In the genomic region with DNA sequence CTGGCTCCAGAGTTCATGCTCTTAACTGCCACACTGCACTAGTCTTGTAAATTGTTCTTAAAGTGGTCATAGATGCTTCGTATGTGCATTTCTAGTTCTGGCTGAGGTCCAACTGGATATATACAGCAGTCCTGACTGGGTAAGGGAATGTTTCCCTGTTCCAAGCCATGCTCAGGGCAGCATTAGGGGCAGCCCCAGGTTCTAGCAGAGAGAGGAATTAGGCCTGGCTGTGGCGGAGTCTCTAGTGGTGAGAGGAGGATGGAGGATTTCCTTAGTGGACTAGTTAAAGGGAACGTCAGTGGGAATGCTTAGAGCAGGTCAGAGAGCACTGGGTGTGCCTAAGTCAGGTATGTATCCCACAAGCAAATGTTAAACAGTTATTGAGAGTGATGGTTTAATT, we compare ENCODE assay signal across 22 cellular contexts. TPM values are rescaled to one million over a fixed set of nuclear protein-coding genes. Genes with fewer than 3 reads are reported as not detected.
DNase-seq lines count a peak whose midpoint lies in the region; ATAC-seq, FAIRE-seq and TF ChIP-seq lines count a peak whose summit lies in the region.
"Had no signal": no experiment of that assay in that cellular context is flagged by ENCODE, and none has a peak within 500 bp of the region (broad histone marks: within the 10 kb centered on the region; RNA-seq: fewer than 3 reads in every experiment).

No MANE protein-coding gene starts in this region.

- H3K14ac ChIP-seq in IMR-90 (replicated peaks; ENCODE audit: low read depth, low read length) = 0 out of 2 replicates have a peak overlapping the region, but pooled peaks have one; percentile 12

- ATAC-seq in IMR-90 (ENCODE audit: low read depth) (0 out of 2 replicates have a peak, but pooled peaks have one; percentile 10), GM19467 (IDR thresholded peaks at IDR 0.05; ENCODE audit: unreplicated experiment) (no peak)
- ATAC-seq: natural killer cell, T-helper 17 cell had no signal

- POLR2A ChIA-PET in IMR-90 (lab: Charles Lee; ENCODE audit: unreplicated experiment) = no interaction called here

- DNase-seq in H54 (ENCODE audit: insufficient read length, low spot score) = no peak
- DNase-seq in IMR-90 = peak; percentile 46
- DNase-seq in cardiac fibroblast (ENCODE audit: low read depth in 2 of 2) = peak; percentile 15 to 25
- DNase-seq in activated CD8-positive, alpha-beta memory T cell treated with anti-CD3 and anti-CD28 coated beads for 24 hours = no peak
- DNase-seq in activated CD8-positive, alpha-beta memory T cell treated with anti-CD3 and anti-CD28 coated beads, Interleukin-2, amount 50 U/mL, for 4 hours = no peak
- DNase-seq in tibial nerve (ENCODE audit: low spot score in 2 of 2) = no peak
- DNase-seq: activated B cell treated with CpG ODN at 0.5 μM for 24 hours; effector CD4-positive, alpha-beta T cell; esophagus squamous epithelium; GDM1; natural killer cell; NCI-H1694; NCI-H446 treated with DMSO at 0.1 percent for 48 hours; psoas muscle; Right ventricle myocardium superior; T-helper 17 cell had no signal

- no peak overlapping the region for H2AK5ac ChIP-seq in IMR-90 (ENCODE audit: low read depth, low read length)

- TF ChIP-seq RAD21 in IMR-90 (IDR thresholded peaks at IDR 0.05; ENCODE audit: low read length) = no peak

- 80% methylated on average over 1 of the region's 3 CpGs; no CpG with 5 or more reads in 1 of the 2 experiments for WGBS in IMR-90 (ENCODE audit: extremely low coverage in 2 of 2, insufficient read length in 1 of 2), 2 experiments
- 63 to 73% methylated on average over 3 of the region's 3 CpGs for whole genome bisulfite sequencing in tibial nerve, 2 donors

- peaks cover 39% of the 10 kb centered on the region; the same call in 1 of the 2 replicates for H4K20me1 ChIP-seq in IMR-90 (ENCODE audit: insufficient read depth, low read length)

- H2BK5ac ChIP-seq in IMR-90 (ENCODE audit: low read depth, low read length, poor library complexity, severe bottlenecking) = no peak overlapping the region

- H3K36me3 ChIP-seq in IMR-90 (ENCODE audit: control insufficient read depth, insufficient read depth, low read length) (no peaks in the 10 kb centered on the region), tibial nerve (no peaks in the 10 kb centered on the region)
- H3K36me3 ChIP-seq: esophagus squamous epithelium had no signal

- H3K4me1 ChIP-seq in IMR-90 (ENCODE audit: control insufficient read depth, insufficient read depth, low read length) = peaks cover 10% of the 10 kb centered on the region
- H3K4me1 ChIP-seq in tibial nerve = peaks cover 0 to 52% (median 10%) of the 10 kb centered on the region in 4 donors

- dilution Hi-C loops in IMR-90 (cut with HindIII; ENCODE audit: low sequenced_read_pairs, unreplicated experiment) = no loop called here

- peaks cover 3% of the 10 kb centered on the region for H3K36me3 Mint-ChIP-seq in nephron (ENCODE audit: low read depth)
- H3K36me3 Mint-ChIP-seq: natural killer cell had no signal

- H3K9me3 ChIP-seq in IMR-90 (ENCODE audit: control insufficient read depth, insufficient read depth, low read length) = no peaks in the 10 kb centered on the region
- no peaks in the 10 kb centered on the region for H3K9me3 ChIP-seq in tibial nerve
- H3K9me3 ChIP-seq: esophagus squamous epithelium, psoas muscle had no signal

- H3K18ac ChIP-seq in IMR-90 (ENCODE audit: low read depth, low read length) = no peak overlapping the region; the same call in 1 of the 2 replicates

- TF ChIP-seq CTCF in IMR-90 (conservative IDR thresholded peaks at IDR 0.05; ENCODE audit: low read depth, low read length) (no peak), cardiac fibroblast (IDR thresholded peaks at IDR 0.05; ENCODE audit: low read depth, low read length) (no peak), nephron (IDR thresholded peaks at IDR 0.05; ENCODE audit: unreplicated experiment in 3 of 3) (no peak), tibial nerve (IDR thresholded peaks at IDR 0.05) (no peak)

- no peak overlapping the region for H4K91ac ChIP-seq in IMR-90 (ENCODE audit: insufficient read depth, low read depth, low read length)

- no peak for TF ChIP-seq EP300 in tibial nerve (IDR thresholded peaks at IDR 0.05)

- H3K4me3 ChIP-seq in IMR-90 (ENCODE audit: insufficient read depth, low read depth, low read length) (no peak overlapping the region), cardiac fibroblast (replicated peaks in 1 of 2; ENCODE audit: low read depth in 2 of 2, low read length in 2 of 2) (no peak overlapping the region), tibial nerve (no peak overlapping the region)
- H3K4me3 ChIP-seq: esophagus squamous epithelium, psoas muscle had no signal

- no peak overlapping the region for H2AK9ac ChIP-seq in IMR-90 (replicated peaks; ENCODE audit: low read depth, low read length, poor library complexity)

- H3K27me3 ChIP-seq in IMR-90 (ENCODE audit: control insufficient read depth, insufficient read depth, low read length) (no peaks in the 10 kb centered on the region), tibial nerve (no peaks in the 10 kb centered on the region)
- H3K27me3 ChIP-seq: esophagus squamous epithelium had no signal

- in situ Hi-C loops in IMR-90 (cut with MboI; ENCODE audit: low sequenced_read_pairs) = no loop called here

- no peak overlapping the region for H3K56ac ChIP-seq in IMR-90 (ENCODE audit: extremely low read depth, insufficient read depth, low read length)

- no peak overlapping the region for H2BK15ac ChIP-seq in IMR-90 (ENCODE audit: low read depth, low read length)

- peaks cover 42% of the 10 kb centered on the region for H3K4me1 Mint-ChIP-seq in nephron

- TF ChIP-seq POLR2A in H54 (IDR thresholded peaks at IDR 0.05; ENCODE audit: low read depth, low read length) (no peak), IMR-90 (IDR thresholded peaks at IDR 0.05; ENCODE audit: low read depth, low read length) (no peak), tibial nerve (IDR thresholded peaks at IDR 0.05) (no peak)

- H3K4me3 Mint-ChIP-seq in nephron = no peak overlapping the region
- H3K4me3 Mint-ChIP-seq: activated B cell treated with CpG ODN at 0.5 μM for 24 hours; B cell; central memory CD8-positive, alpha-beta T cell; natural killer cell; T-helper 17 cell had no signal

- peaks cover 16 to 48% of the 10 kb centered on the region in 2 experiments for H3K79me1 ChIP-seq in IMR-90 (ENCODE audit: low read depth in 1 of 2, low read length in 2 of 2)

- intact Hi-C loops in IMR-90 (cut with micrococcal nuclease) = no loop called here

- peaks cover 12% of the 10 kb centered on the region for H3K9me1 ChIP-seq in IMR-90 (ENCODE audit: insufficient read depth, low read length)

- H3K4me2 ChIP-seq in IMR-90 (ENCODE audit: low read depth, low read length) = peak overlapping the region; percentile 29; the same call in 1 of the 2 replicates

- no peak overlapping the region for H2AFZ ChIP-seq in IMR-90 (replicated peaks; ENCODE audit: low read length, poor library complexity)

- H3K27me3 Mint-ChIP-seq in nephron (ENCODE audit: low read depth) = no peaks in the 10 kb centered on the region
- H3K27me3 Mint-ChIP-seq: activated B cell treated with CpG ODN at 0.5 μM for 24 hours; B cell; central memory CD8-positive, alpha-beta T cell; T-helper 17 cell had no signal

- no peak overlapping the region for H3K4ac ChIP-seq in IMR-90 (ENCODE audit: low read depth, low read length)

- H3K27ac ChIP-seq in IMR-90 (ENCODE audit: insufficient read depth, low read length) = no peak overlapping the region
- no peak overlapping the region for H3K27ac ChIP-seq in tibial nerve
- H3K27ac ChIP-seq: esophagus squamous epithelium, psoas muscle had no signal

- CTCF ChIA-PET in IMR-90 (lab: Yijun Ruan, JAX) = no interaction called here

- no peak overlapping the region for H3K23ac ChIP-seq in IMR-90 (ENCODE audit: low read depth, low read length)

- no peak overlapping the region; the same call in 1 of the 2 replicates for H4K5ac ChIP-seq in IMR-90 (ENCODE audit: low read depth, low read length)

- no peak overlapping the region for H3K9ac ChIP-seq in IMR-90 (ENCODE audit: low read depth, low read length)

- H2BK20ac ChIP-seq in IMR-90 (ENCODE audit: low read depth, low read length) = no peak overlapping the region

- BruUV-seq in IMR-90 (replicated peaks; lab: Mats Ljungman, UMichigan) = no TSS peak

- peak overlapping the region in 1 of 2 experiments; percentile 56; a peak in 1 of 4 replicates for H4K8ac ChIP-seq in IMR-90 (ENCODE audit: low read depth in 2 of 2, low read length in 2 of 2)

- peak overlapping the region in 2 of 3 experiments; percentile 3 to 13 for H3K27ac Mint-ChIP-seq in nephron
- H3K27ac Mint-ChIP-seq: activated B cell treated with CpG ODN at 0.5 μM for 24 hours; activated T-helper 2 cell treated with anti-CD3 and anti-CD28 coated beads, Interferon-gamma antibody, Interleukin-2, Interleukin-4, amounts not matched to agents 10 μg/mL and 5 μg/mL and 100 μg/mL, durations not matched to agents 14 hours and 24 hours and 36 hours; B cell; T-helper 17 cell had no signal

- no peaks in the 10 kb centered on the region for H3K9me3 Mint-ChIP-seq in nephron
- H3K9me3 Mint-ChIP-seq: activated B cell treated with CpG ODN at 0.5 μM for 24 hours; activated T-helper 2 cell treated with anti-CD3 and anti-CD28 coated beads, Interferon-gamma antibody, Interleukin-2, Interleukin-4, amounts not matched to agents 10 μg/mL and 5 μg/mL and 100 μg/mL, durations not matched to agents 14 hours and 24 hours and 36 hours; central memory CD8-positive, alpha-beta T cell; natural killer cell had no signal

- H2BK120ac ChIP-seq in IMR-90 (ENCODE audit: low read depth, low read length) = no peak overlapping the region

- FAIRE-seq in H54 (lab: Jason Lieb, UNC) = peak; percentile 52
- FAIRE-seq: GM12891 had no signal

TF ChIP-seq in IMR-90, 13 proteins besides CTCF, POLR2A, EP300 and RAD21 (continues in another document):
- TF ChIP-seq CHD1 (IDR thresholded peaks at IDR 0.05; ENCODE audit: low read depth, low read length) (no peak), SMC3 (IDR thresholded peaks at IDR 0.05; ENCODE audit: low read depth, low read length) (no peak), RCOR1 (IDR thresholded peaks at IDR 0.05; ENCODE audit: insufficient replicate concordance, low read length) (no peak), CEBPB (IDR thresholded peaks at IDR 0.05; ENCODE audit: low read depth, low read length) (no peak)
- TF ChIP-seq, protein P1, sequence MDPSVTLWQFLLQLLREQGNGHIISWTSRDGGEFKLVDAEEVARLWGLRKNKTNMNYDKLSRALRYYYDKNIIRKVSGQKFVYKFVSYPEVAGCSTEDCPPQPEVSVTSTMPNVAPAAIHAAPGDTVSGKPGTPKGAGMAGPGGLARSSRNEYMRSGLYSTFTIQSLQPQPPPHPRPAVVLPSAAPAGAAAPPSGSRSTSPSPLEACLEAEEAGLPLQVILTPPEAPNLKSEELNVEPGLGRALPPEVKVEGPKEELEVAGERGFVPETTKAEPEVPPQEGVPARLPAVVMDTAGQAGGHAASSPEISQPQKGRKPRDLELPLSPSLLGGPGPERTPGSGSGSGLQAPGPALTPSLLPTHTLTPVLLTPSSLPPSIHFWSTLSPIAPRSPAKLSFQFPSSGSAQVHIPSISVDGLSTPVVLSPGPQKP (IDR thresholded peaks at IDR 0.05; ENCODE audit: borderline replicate concordance, low read depth, low read length) = no peak

RNA-seq across cellular contexts. Expression of gene UBE2E3, which starts 28.0 kb away (rescaled TPM):
- 92.8 and 106 TPM in 2 replicates for total RNA-seq in IMR-90 (2012; rRNA removed)
- 89.7 and 114 TPM in 2 replicates for polyA plus RNA-seq in IMR-90 (2012; rRNA removed)
- polyA plus RNA-seq in IMR-90 (2012; cell fraction: cytosol; rRNA removed) = 43.0 and 45.4 TPM in 2 replicates
- polyA plus RNA-seq in IMR-90 (2012; cell fraction: nucleus; rRNA removed; ENCODE audit: low replicate concordance) = 17.3 and 152 TPM in 2 replicates
- total RNA-seq in tibial nerve = 100 to 1,000 TPM in 2 of 4 donors, 10 to 100 TPM in 2; 55.5 to 131 (median 99.0) TPM

Comparison
In these comparisons a context has a peak if more than half of its experiments do, and no peak if none do; other contexts are left out.
1. DNase-seq: peak in IMR-90 (single experiment) and cardiac fibroblast (2 of 2); none in H54 (single experiment), activated CD8-positive, alpha-beta memory T cell treated with anti-CD3 and anti-CD28 coated beads for 24 hours (single experiment), activated CD8-positive, alpha-beta memory T cell treated with anti-CD3 and anti-CD28 coated beads, Interleukin-2, amount 50 U/mL, for 4 hours (single experiment) and tibial nerve (0 of 2).